ENCODE assay signal across 9 cellular contexts in genomic region chr1:27342391-27342777, GRCh38. TPM values are rescaled to one million over a fixed set of nuclear protein-coding genes. Genes with fewer than 3 reads are reported as not detected.
A peak's percentile ranks its signal among the peaks of the same experiment; 100 is the strongest.
DNase-seq lines count a peak whose midpoint lies in the region; ATAC-seq and TF ChIP-seq lines count a peak whose summit lies in the region.
"Had no signal": no experiment of that assay in that cellular context is flagged by ENCODE, and none has a peak within 500 bp of the region (broad histone marks: within the 10 kb centered on the region; RNA-seq: fewer than 3 reads in every experiment).

No MANE protein-coding gene starts in this region.

- no peaks in the 10 kb centered on the region for H3K9me2 ChIP-seq in GM23248 (ENCODE audit: insufficient read depth)

- no peak for TF ChIP-seq CTCF in Peyer's patch (IDR thresholded peaks at IDR 0.05)

- H3K79me2 ChIP-seq in GM23248 (ENCODE audit: insufficient read depth): no peaks in the 10 kb centered on the region

- H3K4me3 ChIP-seq in Peyer's patch (peak overlapping the region; percentile 41 to 63 (median 46)), ectodermal cell (ENCODE audit: insufficient read depth, low read depth, low read length) (peak overlapping the region; percentile 29), skin epidermis (peak overlapping the region; percentile 31 to 60 (median 43)), GM23248 (no peak overlapping the region)

- in situ Hi-C loops in GM23248 (cut with MboI): no loop called here

- 75 to 82% methylated on average over 8 of the region's 8 CpGs for WGBS in ectodermal cell, 2 experiments
- WGBS in GM23248 (ENCODE audit: low coverage in 1 of 2, low lambda C conversion rate in 2 of 2, missing lambda C conversion rate in 2 of 2), 2 experiments: 91 to 93% methylated on average over 8 of the region's 8 CpGs

- TF ChIP-seq POLR2A in Peyer's patch (IDR thresholded peaks at IDR 0.05): no peak

- H3K4me1 ChIP-seq in Peyer's patch (peaks cover 0 to 15% (median 11%) of the 10 kb centered on the region in 4 donors), ectodermal cell (ENCODE audit: control insufficient read depth, insufficient read depth, low read length) (peaks cover 43% of the 10 kb centered on the region), GM23248 (ENCODE audit: insufficient read depth) (peaks cover 14% of the 10 kb centered on the region)

- no peak overlapping the region for H2AFZ ChIP-seq in GM23248

- H3K4me2 ChIP-seq in GM23248 (ENCODE audit: unreplicated experiment): no peak overlapping the region

- H3K36me3 ChIP-seq in Peyer's patch: no peaks in the 10 kb centered on the region
- H3K36me3 ChIP-seq in ectodermal cell (ENCODE audit: control insufficient read depth, insufficient read depth, low read length): peaks cover 3% of the 10 kb centered on the region
- no peaks in the 10 kb centered on the region for H3K36me3 ChIP-seq in GM23248 (ENCODE audit: low read depth)

- H3F3A ChIP-seq in GM23248 (ENCODE audit: insufficient read depth): no peaks in the 10 kb centered on the region

- H4K20me1 ChIP-seq in GM23248 (ENCODE audit: insufficient read depth): no peaks in the 10 kb centered on the region

- H3K27me3 ChIP-seq in Peyer's patch (no peaks in the 10 kb centered on the region), ectodermal cell (ENCODE audit: control insufficient read depth, insufficient read depth, low read length, poor library complexity, severe bottlenecking) (no peaks in the 10 kb centered on the region), GM23248 (replicated peaks; ENCODE audit: insufficient read depth) (no peaks in the 10 kb centered on the region)
- H3K27me3 ChIP-seq: heart left ventricle had no signal

- no peaks in the 10 kb centered on the region for H3K9me3 ChIP-seq in Peyer's patch
- no peaks in the 10 kb centered on the region for H3K9me3 ChIP-seq in ectodermal cell (ENCODE audit: control insufficient read depth, low read length)
- H3K9me3 ChIP-seq in GM23248 (ENCODE audit: low read depth): no peaks in the 10 kb centered on the region
- H3K9me3 ChIP-seq: heart left ventricle had no signal

- H3K9ac ChIP-seq in GM23248: no peak overlapping the region

- peak in 2 of 3 donors; percentile 59 to 63 for DNase-seq in Peyer's patch
- no peak for DNase-seq in NCI-H524 (lab: John Stamatoyannopoulos, UW)
- DNase-seq in GM23248: no peak

- peak overlapping the region; percentile 49 to 94 (median 80) for H3K27ac ChIP-seq in Peyer's patch
- no peak overlapping the region for H3K27ac ChIP-seq in ectodermal cell (ENCODE audit: insufficient read depth, low read depth, low read length, poor library complexity, severe bottlenecking)
- peak overlapping the region; percentile 34 to 99 (median 91) for H3K27ac ChIP-seq in skin epidermis
- H3K27ac ChIP-seq in GM23248: no peak overlapping the region

- peak; percentile 14 for ATAC-seq in GM21576 (IDR thresholded peaks at IDR 0.05; ENCODE audit: unreplicated experiment)
- no peak for ATAC-seq in HG02798 (IDR thresholded peaks at IDR 0.05; ENCODE audit: poor library complexity, unreplicated experiment)
- no peak for ATAC-seq in GM21367 (IDR thresholded peaks at IDR 0.05; ENCODE audit: unreplicated experiment)

RNA-seq across cellular contexts. Expression of gene SYTL1, which starts 0.6 kb away (rescaled TPM):
- total RNA-seq in Peyer's patch: 10 to 100 TPM in 1 of 4 donors, 1 to 10 TPM in 3; 9.0 to 37.1 (median 9.5) TPM
- polyA plus RNA-seq in ectodermal cell (2013, experiment 1 of 4): 12.0 TPM
- 12.4 TPM for polyA plus RNA-seq in ectodermal cell (2013, experiment 2 of 4)
- 12.6 TPM for polyA plus RNA-seq in ectodermal cell (2013, experiment 3 of 4)
- polyA plus RNA-seq in ectodermal cell (2013, experiment 4 of 4): 14.8 TPM
- not detected in 2 replicates for total RNA-seq in GM23248 (2014; rRNA removed; shearing (Covaris generic))
- polyA plus RNA-seq in GM23248 (2016; fragmentation: Nextera tagmentation; extraction: Ambion mirVana): not detected in 2 replicates

RNA-seq across cellular contexts. Expression of gene TMEM222, which starts 20.4 kb away (rescaled TPM):
- 10 to 100 TPM in 3 of 4 donors, 1 to 10 TPM in 1; 9.9 to 30.8 (median 25.4) TPM for total RNA-seq in Peyer's patch
- polyA plus RNA-seq in ectodermal cell (2013, experiment 1 of 4): 32.7 TPM
- polyA plus RNA-seq in ectodermal cell (2013, experiment 2 of 4): 34.6 TPM
- polyA plus RNA-seq in ectodermal cell (2013, experiment 3 of 4): 22.1 TPM
- polyA plus RNA-seq in ectodermal cell (2013, experiment 4 of 4): 25.3 TPM
- 46.7 and 53.0 TPM in 2 replicates for total RNA-seq in GM23248 (2014; rRNA removed; shearing (Covaris generic))
- 57.8 and 59.0 TPM in 2 replicates for polyA plus RNA-seq in GM23248 (2016; fragmentation: Nextera tagmentation; extraction: Ambion mirVana)

RNA-seq across cellular contexts. Expression of gene MAP3K6, which starts 24.4 kb away (rescaled TPM):
- total RNA-seq in Peyer's patch: 100 to 1,000 TPM in 1 of 4 donors, 10 to 100 TPM in 2, 1 to 10 TPM in 1; 6.3 to 124 (median 34.1) TPM
- polyA plus RNA-seq in ectodermal cell (2013, experiment 1 of 4): 27.7 TPM
- 27.2 TPM for polyA plus RNA-seq in ectodermal cell (2013, experiment 2 of 4)
- polyA plus RNA-seq in ectodermal cell (2013, experiment 3 of 4): 20.3 TPM
- polyA plus RNA-seq in ectodermal cell (2013, experiment 4 of 4): 22.7 TPM
- 31.5 and 40.3 TPM in 2 replicates for total RNA-seq in GM23248 (2014; rRNA removed; shearing (Covaris generic))
- 13.7 and 17.9 TPM in 2 replicates for polyA plus RNA-seq in GM23248 (2016; fragmentation: Nextera tagmentation; extraction: Ambion mirVana)

RNA-seq across cellular contexts. Expression of gene FCN3, which starts 32.2 kb away (rescaled TPM):
- not detected for total RNA-seq in Peyer's patch
- polyA plus RNA-seq in ectodermal cell (2013, experiment 1 of 4): not detected
- polyA plus RNA-seq in ectodermal cell (2013, experiment 2 of 4): not detected
- 0.37 TPM for polyA plus RNA-seq in ectodermal cell (2013, experiment 3 of 4)
- not detected for polyA plus RNA-seq in ectodermal cell (2013, experiment 4 of 4)
- total RNA-seq in GM23248 (2014; rRNA removed; shearing (Covaris generic)): not detected in 2 replicates
- not detected in 2 replicates for polyA plus RNA-seq in GM23248 (2016; fragmentation: Nextera tagmentation; extraction: Ambion mirVana)

RNA-seq across cellular contexts. Expression of gene CD164L2, which starts 40.7 kb away (rescaled TPM):
- not detected for total RNA-seq in Peyer's patch
- 2.0 TPM for polyA plus RNA-seq in ectodermal cell (2013, experiment 1 of 4)
- 1.8 TPM for polyA plus RNA-seq in ectodermal cell (2013, experiment 2 of 4)
- polyA plus RNA-seq in ectodermal cell (2013, experiment 3 of 4): 1.7 TPM
- polyA plus RNA-seq in ectodermal cell (2013, experiment 4 of 4): 2.7 TPM
- not detected in 2 replicates for total RNA-seq in GM23248 (2014; rRNA removed; shearing (Covaris generic))
- not detected in 2 replicates for polyA plus RNA-seq in GM23248 (2016; fragmentation: Nextera tagmentation; extraction: Ambion mirVana)
- total RNA-seq: heart left ventricle had no signal
- polyA plus RNA-seq: heart left ventricle had no signal

Comparison
In these comparisons a context has a peak if more than half of its experiments do, and no peak if none do; other contexts are left out.
1. DNase-seq: peak in Peyer's patch (2 of 3); none in NCI-H524 (0 of 2) and GM23248 (single experiment).
2. H3K27ac ChIP-seq: peak in Peyer's patch (4 of 4) and skin epidermis (21 of 21); none in ectodermal cell (single experiment) and GM23248 (single experiment).